Comparison of ENCODE assay signal across 22 cellular contexts in genomic region chr13:112839347-112840105, GRCh38.
DNase-seq lines count a peak whose midpoint lies in the region; ATAC-seq and TF ChIP-seq lines count a peak whose summit lies in the region.
"Had no signal": no experiment of that assay in that cellular context is flagged by ENCODE, and none has a peak within 500 bp of the region (broad histone marks: within the 10 kb centered on the region; RNA-seq: fewer than 3 reads in every experiment).

No MANE protein-coding gene starts in this region.

- H3K36me3 Mint-ChIP-seq in WTC11 = peaks cover 58% of the 10 kb centered on the region
- peaks cover 59% of the 10 kb centered on the region for H3K36me3 Mint-ChIP-seq in endothelial cell (ENCODE audit: low read depth, unreplicated experiment)

- ATAC-seq in DND-41 (ENCODE audit: insufficient read depth, low read depth) = peak; percentile 52; the same call in 1 of the 3 replicates
- peak; percentile 38; the same call in 1 of the 2 replicates for ATAC-seq in WTC11
- no peak for ATAC-seq in sciatic nerve
- ATAC-seq: GM23338; naive thymus-derived CD4-positive, alpha-beta T cell had no signal

- H3K4me1 Mint-ChIP-seq in WTC11 = peaks cover 2% of the 10 kb centered on the region; the same call in 1 of the 2 replicates
- H3K4me1 Mint-ChIP-seq in endothelial cell (ENCODE audit: unreplicated experiment) = peaks cover 16% of the 10 kb centered on the region

- H3K4me3 Mint-ChIP-seq in WTC11 (no peak overlapping the region), endothelial cell (ENCODE audit: unreplicated experiment) (no peak overlapping the region)
- H3K4me3 Mint-ChIP-seq: activated CD4-positive, alpha-beta T cell treated with anti-CD3 and anti-CD28 coated beads, Interleukin-2, amount 10 ng/mL, durations not matched to agents 24 days and 14 days; brain; dendritic cell treated with granulocyte-macrophage colony-stimulating factor and Interleukin-4, amounts not matched to agents 40 ng/mL and 50 ng/mL, for 4 days; GM23338; naive thymus-derived CD4-positive, alpha-beta T cell had no signal

- H3K27me3 Mint-ChIP-seq in WTC11 (ENCODE audit: low read depth) = no peaks in the 10 kb centered on the region
- peaks cover 16% of the 10 kb centered on the region for H3K27me3 Mint-ChIP-seq in endothelial cell (ENCODE audit: unreplicated experiment)
- H3K27me3 Mint-ChIP-seq: activated CD4-positive, alpha-beta T cell treated with anti-CD3 and anti-CD28 coated beads, Interleukin-2, amount 10 ng/mL, durations not matched to agents 24 days and 14 days; brain; dendritic cell treated with granulocyte-macrophage colony-stimulating factor and Interleukin-4, amounts not matched to agents 40 ng/mL and 50 ng/mL, for 4 days; naive thymus-derived CD4-positive, alpha-beta T cell had no signal

- peak; percentile 26 for DNase-seq in DND-41
- DNase-seq in WTC11 (ENCODE audit: low spot score) = no peak
- peak; percentile 78 for DNase-seq in fibroblast of mammary gland (ENCODE audit: low read depth)
- DNase-seq in sciatic nerve (ENCODE audit: low spot score) = peak; percentile 43
- no peak for DNase-seq in endothelial cell (ENCODE audit: low spot score)
- DNase-seq in esophagus squamous epithelium (lab: John Stamatoyannopoulos, UW) = no peak
- DNase-seq in stimulated activated CD4-positive, alpha-beta T cell treated with anti-CD3 and anti-CD28 coated beads, Interleukin-4, amount 100 ng/mL, for 4 hours = no peak
- DNase-seq in NCI-H1694 treated with DMSO at 0.1 percent for 48 hours (lab: John Stamatoyannopoulos, UW) = no peak
- DNase-seq: activated CD4-positive, alpha-beta T cell treated with anti-CD3 and anti-CD28 coated beads, Interleukin-2, amount 10 ng/mL, durations not matched to agents 24 days and 14 days; activated naive CD4-positive, alpha-beta T cell treated with Interleukin-2 at 50 U/mL for 16 hours; mammary epithelial cell; naive thymus-derived CD4-positive, alpha-beta T cell; NCI-H187 treated with DMSO at 0.1 percent for 48 hours; NCI-H524; small intestine; stimulated activated CD8-positive, alpha-beta memory T cell treated with anti-CD3 and anti-CD28 coated beads, Interleukin-4, amount 100 ng/mL, for 48 hours; SW 1271; testis had no signal

- no peaks in the 10 kb centered on the region; the same call in 1 of the 2 replicates for H4K20me1 ChIP-seq in DND-41 (ENCODE audit: insufficient read depth, low read length)

- H3K27ac Mint-ChIP-seq in WTC11 = no peak overlapping the region
- H3K27ac Mint-ChIP-seq in endothelial cell (ENCODE audit: unreplicated experiment) = no peak overlapping the region
- H3K27ac Mint-ChIP-seq: activated CD4-positive, alpha-beta T cell treated with anti-CD3 and anti-CD28 coated beads, Interleukin-2, amount 10 ng/mL, durations not matched to agents 24 days and 14 days; dendritic cell treated with granulocyte-macrophage colony-stimulating factor and Interleukin-4, amounts not matched to agents 40 ng/mL and 50 ng/mL, for 4 days; GM23338 had no signal

- TF ChIP-seq CTCF in DND-41 (IDR thresholded peaks at IDR 0.05; ENCODE audit: borderline replicate concordance, extremely low read depth, low read length, poor library complexity, severe bottlenecking) (no peak), WTC11 (IDR thresholded peaks at IDR 0.05) (no peak), fibroblast of mammary gland (conservative IDR thresholded peaks at IDR 0.05; ENCODE audit: control insufficient read depth, insufficient read depth, low read depth, low read length) (no peak), endothelial cell (IDR thresholded peaks at IDR 0.05; ENCODE audit: unreplicated experiment) (no peak), esophagus squamous epithelium (IDR thresholded peaks at IDR 0.05) (no peak)

- H3K79me2 ChIP-seq in DND-41 (ENCODE audit: insufficient read depth, low read length) = no peaks in the 10 kb centered on the region

- H3K27ac ChIP-seq in DND-41 (ENCODE audit: low read length) (no peak overlapping the region), esophagus squamous epithelium (no peak overlapping the region)
- H3K27ac ChIP-seq: C4-2B, testis had no signal

- no peak overlapping the region for H3K9ac ChIP-seq in DND-41 (ENCODE audit: low read depth, low read length)

- TF ChIP-seq POLR2A in esophagus squamous epithelium (IDR thresholded peaks at IDR 0.05) = no peak

- H3K4me3 ChIP-seq in DND-41 (ENCODE audit: low read depth in 1 of 2, low read length in 2 of 2) = no peak overlapping the region
- no peak overlapping the region for H3K4me3 ChIP-seq in fibroblast of mammary gland (ENCODE audit: control insufficient read depth, low read depth, low read length)
- H3K4me3 ChIP-seq in esophagus squamous epithelium = no peak overlapping the region
- H3K4me3 ChIP-seq: GM23338, testis had no signal

- CTCF ChIA-PET in WTC11 (lab: Charles Lee) = interaction anchor here (1.6 kb wide), 1 partner anchor 199 kb away, joined by 6 read pairs; no protein-coding TSS in a partner anchor

- H3K9me3 ChIP-seq in DND-41 (ENCODE audit: insufficient read depth, low read length, severe bottlenecking) (no peaks in the 10 kb centered on the region), esophagus squamous epithelium (no peaks in the 10 kb centered on the region)
- H3K9me3 ChIP-seq: testis had no signal

- intact Hi-C loops in sciatic nerve (cut with DNase I) = no loop called here
- intact Hi-C loops in esophagus squamous epithelium (cut with DNase I) = no loop called here

- POLR2A ChIA-PET in WTC11 (lab: Charles Lee) = no interaction called here

- H3K27me3 ChIP-seq in DND-41 (ENCODE audit: insufficient read depth, low read length, poor library complexity) (no peaks in the 10 kb centered on the region), esophagus squamous epithelium (no peaks in the 10 kb centered on the region)
- H3K27me3 ChIP-seq: testis had no signal

- H3K36me3 ChIP-seq in DND-41 (ENCODE audit: insufficient read depth, low read length) (peaks cover 86% of the 10 kb centered on the region), esophagus squamous epithelium (peaks cover 0 to 91% (median 0%) of the 10 kb centered on the region in 3 donors)

- no peaks in the 10 kb centered on the region for H3K9me3 Mint-ChIP-seq in WTC11
- H3K9me3 Mint-ChIP-seq in endothelial cell (ENCODE audit: unreplicated experiment) = peaks cover 4% of the 10 kb centered on the region
- H3K9me3 Mint-ChIP-seq: activated CD4-positive, alpha-beta T cell treated with anti-CD3 and anti-CD28 coated beads, Interleukin-2, amount 10 ng/mL, durations not matched to agents 24 days and 14 days; brain; dendritic cell treated with granulocyte-macrophage colony-stimulating factor and Interleukin-4, amounts not matched to agents 40 ng/mL and 50 ng/mL, for 4 days; GM23338; naive thymus-derived CD4-positive, alpha-beta T cell had no signal

- H3K4me1 ChIP-seq in DND-41 (ENCODE audit: insufficient read depth, low read length) (no peaks in the 10 kb centered on the region), esophagus squamous epithelium (no peaks in the 10 kb centered on the region)

- WGBS in esophagus squamous epithelium, 2 donors = 90 to 95% methylated on average over 12 of the region's 12 CpGs

- no peak overlapping the region for H3K4me2 ChIP-seq in DND-41 (ENCODE audit: insufficient read depth, low read length)
- H3K4me2 ChIP-seq: GM23338 had no signal

- no peak overlapping the region for H2AFZ ChIP-seq in DND-41 (ENCODE audit: low read depth, low read length)
- H2AFZ ChIP-seq: GM23338 had no signal

TF ChIP-seq in WTC11, 78 proteins besides CTCF, POLR2A, EP300 and RAD21:
- TF ChIP-seq ESRRA (CRISPR knock-in tag; IDR thresholded peaks at IDR 0.05; ENCODE audit: borderline replicate concordance) (no peak), TP53 (CRISPR knock-in tag; IDR thresholded peaks at IDR 0.05) (no peak), PRRX2 (CRISPR knock-in tag; IDR thresholded peaks at IDR 0.05) (no peak), ZMAT4 (CRISPR knock-in tag; IDR thresholded peaks at IDR 0.05) (no peak), GRHL2 (CRISPR knock-in tag; IDR thresholded peaks at IDR 0.05; ENCODE audit: insufficient replicate concordance, severe bottlenecking) (no peak), ZNF232 (CRISPR knock-in tag; IDR thresholded peaks at IDR 0.05) (no peak), CREM (CRISPR knock-in tag; IDR thresholded peaks at IDR 0.05) (no peak), GABPB1 (CRISPR knock-in tag; IDR thresholded peaks at IDR 0.05) (no peak), ZNF423 (CRISPR knock-in tag; IDR thresholded peaks at IDR 0.05) (no peak), OVOL2 (CRISPR knock-in tag; IDR thresholded peaks at IDR 0.05; ENCODE audit: borderline replicate concordance) (no peak), ATF2 (CRISPR knock-in tag; IDR thresholded peaks at IDR 0.05; ENCODE audit: borderline replicate concordance, low read depth) (no peak), NFE2L1 (CRISPR knock-in tag; IDR thresholded peaks at IDR 0.05) (no peak)

Comparison
In these comparisons a context has a peak if more than half of its experiments do, and no peak if none do; other contexts are left out.
1. DNase-seq: peak in DND-41 (single experiment), fibroblast of mammary gland (single experiment) and sciatic nerve (single experiment); none in WTC11 (single experiment), endothelial cell (single experiment), esophagus squamous epithelium (single experiment), stimulated activated CD4-positive, alpha-beta T cell treated with anti-CD3 and anti-CD28 coated beads, Interleukin-4, amount 100 ng/mL, for 4 hours (0 of 2) and NCI-H1694 treated with DMSO at 0.1 percent for 48 hours (single experiment).